Comparison of ENCODE assay signal across 9 cellular contexts in the genomic region with DNA sequence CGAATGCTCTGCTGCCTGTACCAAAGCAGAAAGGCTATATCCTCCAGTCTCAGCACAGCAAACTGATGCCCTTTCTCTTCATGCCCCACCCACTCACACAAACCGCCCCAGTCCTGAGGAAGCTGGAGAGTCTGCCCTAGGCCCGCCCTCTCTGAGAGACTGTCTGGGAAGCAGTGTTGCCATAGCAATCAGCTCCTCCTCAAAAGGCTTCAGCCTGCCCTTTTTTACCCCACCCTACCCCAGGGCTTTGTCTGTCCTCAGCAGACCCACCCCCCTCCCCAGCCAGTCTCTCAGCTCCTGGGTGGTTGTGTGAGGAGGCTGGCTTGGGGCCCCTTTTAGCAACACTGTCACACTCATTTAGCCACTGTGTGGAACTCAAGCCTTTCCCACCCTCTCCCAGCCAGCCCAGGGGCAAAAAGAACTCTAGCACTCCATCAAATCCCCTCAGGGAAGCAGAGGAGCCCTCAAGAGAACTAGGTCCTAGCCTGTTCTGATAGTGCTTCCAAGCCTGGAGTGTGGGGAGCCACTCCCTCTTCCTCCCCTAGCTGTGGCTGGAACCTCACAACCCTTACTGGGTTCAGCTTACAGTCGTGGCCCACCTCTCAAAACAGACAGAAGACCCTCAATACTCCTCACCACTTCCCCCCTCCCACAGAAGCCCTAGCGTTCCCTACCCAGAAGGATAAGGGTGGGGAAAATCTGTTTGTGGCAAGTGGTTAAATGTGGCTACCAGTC. TPM values are rescaled to one million over a fixed set of nuclear protein-coding genes. Genes with fewer than 3 reads are reported as not detected.
DNase-seq lines count a peak whose midpoint lies in the region; ATAC-seq, FAIRE-seq and TF ChIP-seq lines count a peak whose summit lies in the region.
"Had no signal": no experiment of that assay in that cellular context is flagged by ENCODE, and none has a peak within 500 bp of the region (broad histone marks: within the 10 kb centered on the region; RNA-seq: fewer than 3 reads in every experiment).

No MANE protein-coding gene starts in this region.

- H3K27me3 ChIP-seq in DND-41 (ENCODE audit: insufficient read depth, low read length, poor library complexity), result no peaks in the 10 kb centered on the region
- H3K27me3 ChIP-seq in SJSA1 (replicated peaks), result no peaks in the 10 kb centered on the region
- H3K27me3 ChIP-seq in cardiac muscle cell, result no peaks in the 10 kb centered on the region

- DNase-seq in DND-41, result peak; percentile 88
- peak; percentile 73 to 87 for DNase-seq in SJSA1 (ENCODE audit: low read depth in 1 of 2, low spot score in 2 of 2)
- DNase-seq in activated naive CD8-positive, alpha-beta T cell treated with anti-CD3 and anti-CD28 coated beads, Interleukin-2, amount 10 ng/mL, durations not matched to agents 7 days and 5 days, result peak; percentile 67
- peak; percentile 90 to 97 for DNase-seq in cardiac muscle cell (ENCODE audit: low read depth in 1 of 2, low spot score in 1 of 2)
- peak; percentile 97 for DNase-seq in osteocyte (ENCODE audit: extremely low spot score, unreplicated experiment)
- peak; percentile 78 for DNase-seq in urothelium cell line (ENCODE audit: low spot score)

- H3K4me3 ChIP-seq in DND-41 (ENCODE audit: low read depth in 1 of 2, low read length in 2 of 2) (peak overlapping the region; percentile 15 to 65; a peak in 3 of 4 replicates), SJSA1 (no peak overlapping the region), cardiac muscle cell (peak overlapping the region; percentile 47)

- H2AFZ ChIP-seq in DND-41 (ENCODE audit: low read depth, low read length), result peak overlapping the region; percentile 73

- H3K9me3 ChIP-seq in DND-41 (ENCODE audit: insufficient read depth, low read length, severe bottlenecking) (no peaks in the 10 kb centered on the region), KOPT-K1 (ENCODE audit: insufficient read depth, low read length, poor library complexity, severe bottlenecking) (no peaks in the 10 kb centered on the region), SJSA1 (replicated peaks) (no peaks in the 10 kb centered on the region), cardiac muscle cell (ENCODE audit: low read depth) (no peaks in the 10 kb centered on the region)

- peaks cover 52% of the 10 kb centered on the region for H3K4me1 Mint-ChIP-seq in activated naive CD8-positive, alpha-beta T cell treated with anti-CD3 and anti-CD28 coated beads, Interleukin-2, amount 10 ng/mL, durations not matched to agents 7 days and 5 days
- H3K4me1 Mint-ChIP-seq in osteocyte (ENCODE audit: unreplicated experiment), result peaks cover 59% of the 10 kb centered on the region

- H3K9me3 Mint-ChIP-seq in activated naive CD8-positive, alpha-beta T cell treated with anti-CD3 and anti-CD28 coated beads, Interleukin-2, amount 10 ng/mL, durations not matched to agents 7 days and 5 days, result no peaks in the 10 kb centered on the region
- no peaks in the 10 kb centered on the region for H3K9me3 Mint-ChIP-seq in osteocyte (ENCODE audit: unreplicated experiment)

- POLR2A ChIA-PET in activated naive CD8-positive, alpha-beta T cell treated with anti-CD3 and anti-CD28 coated beads, Interleukin-2, amount 10 ng/mL, durations not matched to agents 7 days and 5 days (lab: Charles Lee), result interaction anchor here (0.9 to 3.7 kb wide), 7 partner anchors 11 to 534 kb away, joined by 3 to 47 read pairs (median 9); a partner anchor contains a TSS

- H3K27me3 Mint-ChIP-seq in activated naive CD8-positive, alpha-beta T cell treated with anti-CD3 and anti-CD28 coated beads, Interleukin-2, amount 10 ng/mL, durations not matched to agents 7 days and 5 days, result peaks cover 5% of the 10 kb centered on the region
- no peaks in the 10 kb centered on the region for H3K27me3 Mint-ChIP-seq in osteocyte (ENCODE audit: unreplicated experiment)

- no peaks in the 10 kb centered on the region for H3K36me3 ChIP-seq in DND-41 (ENCODE audit: insufficient read depth, low read length)
- H3K36me3 ChIP-seq in KOPT-K1 (ENCODE audit: insufficient read depth, low read length), result no peaks in the 10 kb centered on the region
- H3K36me3 ChIP-seq in SJSA1, result no peaks in the 10 kb centered on the region
- no peaks in the 10 kb centered on the region for H3K36me3 ChIP-seq in cardiac muscle cell

- no peaks in the 10 kb centered on the region for H4K20me1 ChIP-seq in DND-41 (ENCODE audit: insufficient read depth, low read length)

- H3K4me1 ChIP-seq in DND-41 (ENCODE audit: insufficient read depth, low read length) (peaks cover 57% of the 10 kb centered on the region), SJSA1 (replicated peaks) (peaks cover 46% of the 10 kb centered on the region), cardiac muscle cell (ENCODE audit: low read depth) (peaks cover 28% of the 10 kb centered on the region)

- peak overlapping the region; percentile 100 for H3K4me3 Mint-ChIP-seq in activated naive CD8-positive, alpha-beta T cell treated with anti-CD3 and anti-CD28 coated beads, Interleukin-2, amount 10 ng/mL, durations not matched to agents 7 days and 5 days
- H3K4me3 Mint-ChIP-seq in osteocyte (ENCODE audit: unreplicated experiment), result peak overlapping the region; percentile 92

- peaks cover 7% of the 10 kb centered on the region for H3K36me3 Mint-ChIP-seq in activated naive CD8-positive, alpha-beta T cell treated with anti-CD3 and anti-CD28 coated beads, Interleukin-2, amount 10 ng/mL, durations not matched to agents 7 days and 5 days
- no peaks in the 10 kb centered on the region for H3K36me3 Mint-ChIP-seq in osteocyte (ENCODE audit: unreplicated experiment)

- peak overlapping the region; percentile 98 for H3K27ac Mint-ChIP-seq in activated naive CD8-positive, alpha-beta T cell treated with anti-CD3 and anti-CD28 coated beads, Interleukin-2, amount 10 ng/mL, durations not matched to agents 7 days and 5 days
- H3K27ac Mint-ChIP-seq in osteocyte (ENCODE audit: unreplicated experiment), result peak overlapping the region; percentile 99

- TF ChIP-seq CTCF in DND-41 (IDR thresholded peaks at IDR 0.05; ENCODE audit: borderline replicate concordance, extremely low read depth, low read length, poor library complexity, severe bottlenecking) (no peak), cardiac muscle cell (IDR thresholded peaks at IDR 0.05; ENCODE audit: low read depth, low read length) (no peak), osteocyte (IDR thresholded peaks at IDR 0.05) (no peak)

- H3K27ac ChIP-seq in DND-41 (ENCODE audit: low read length), result peak overlapping the region; percentile 81
- H3K27ac ChIP-seq in KOPT-K1 (ENCODE audit: low read depth, low read length, poor library complexity, severe bottlenecking), result peak overlapping the region; percentile 69
- peak overlapping the region; percentile 78 for H3K27ac ChIP-seq in SJSA1
- H3K27ac ChIP-seq in cardiac muscle cell, result peak overlapping the region; percentile 91

- peak overlapping the region; percentile 92 for H3K4me2 ChIP-seq in DND-41 (ENCODE audit: insufficient read depth, low read length)

- H3K79me2 ChIP-seq in DND-41 (ENCODE audit: insufficient read depth, low read length), result no peaks in the 10 kb centered on the region

- H3K9ac ChIP-seq in DND-41 (ENCODE audit: low read depth, low read length), result peak overlapping the region; percentile 51

- FAIRE-seq in urothelium cell line (lab: Jason Lieb, UNC), result no peak
- FAIRE-seq: islet of Langerhans had no signal

- peak; percentile 48 for ATAC-seq in DND-41 (ENCODE audit: insufficient read depth, low read depth)
- ATAC-seq in activated naive CD8-positive, alpha-beta T cell treated with anti-CD3 and anti-CD28 coated beads, Interleukin-2, amount 10 ng/mL, durations not matched to agents 7 days and 5 days (ENCODE audit: low read depth), result peak; percentile 24
- ATAC-seq in HG03175 (IDR thresholded peaks at IDR 0.05; ENCODE audit: unreplicated experiment), result no peak

RNA-seq across cellular contexts. Expression of a gene that starts 1.4 kb away (rescaled TPM):
- 3.1 and 5.7 TPM in 2 replicates for total RNA-seq in SJSA1 (2014; rRNA removed; shearing (Covaris generic))
- total RNA-seq in activated naive CD8-positive, alpha-beta T cell treated with anti-CD3 and anti-CD28 coated beads, Interleukin-2, amount 10 ng/mL, durations not matched to agents 7 days and 5 days, result 10 to 100 TPM; 12.0 to 16.6 TPM
- total RNA-seq in cardiac muscle cell, result 31.3 and 46.0 TPM in 2 replicates
- 25.5 and 29.5 TPM in 2 replicates for polyA plus RNA-seq in cardiac muscle cell
- 26.8 and 30.3 TPM in 2 replicates for total RNA-seq in osteocyte

RNA-seq across cellular contexts. Expression of a gene that starts 11.3 kb away (rescaled TPM):
- total RNA-seq in SJSA1 (2014; rRNA removed; shearing (Covaris generic)), result 73.3 and 75.4 TPM in 2 replicates
- 10 to 100 TPM; 90.3 to 91.9 TPM for total RNA-seq in activated naive CD8-positive, alpha-beta T cell treated with anti-CD3 and anti-CD28 coated beads, Interleukin-2, amount 10 ng/mL, durations not matched to agents 7 days and 5 days
- total RNA-seq in cardiac muscle cell (151 TPM in 2 replicates), osteocyte (100 and 104 TPM in 2 replicates)
- 201 and 219 TPM in 2 replicates for polyA plus RNA-seq in cardiac muscle cell

RNA-seq across cellular contexts. Expression of a gene that starts 17.9 kb away (rescaled TPM):
- 7.1 and 10.6 TPM in 2 replicates for total RNA-seq in SJSA1 (2014; rRNA removed; shearing (Covaris generic))
- 10 to 100 TPM; 30.8 to 31.4 TPM for total RNA-seq in activated naive CD8-positive, alpha-beta T cell treated with anti-CD3 and anti-CD28 coated beads, Interleukin-2, amount 10 ng/mL, durations not matched to agents 7 days and 5 days
- 23.6 and 26.9 TPM in 2 replicates for total RNA-seq in cardiac muscle cell
- 35.1 and 36.0 TPM in 2 replicates for polyA plus RNA-seq in cardiac muscle cell
- 29.9 and 33.9 TPM in 2 replicates for total RNA-seq in osteocyte

RNA-seq across cellular contexts. Expression of a gene that starts 34.5 kb away (rescaled TPM):
- 22.8 and 26.1 TPM in 2 replicates for total RNA-seq in SJSA1 (2014; rRNA removed; shearing (Covaris generic))
- total RNA-seq in activated naive CD8-positive, alpha-beta T cell treated with anti-CD3 and anti-CD28 coated beads, Interleukin-2, amount 10 ng/mL, durations not matched to agents 7 days and 5 days, result 100 to 1,000 TPM; 103 to 109 TPM
- 22.8 and 32.8 TPM in 2 replicates for total RNA-seq in cardiac muscle cell
- polyA plus RNA-seq in cardiac muscle cell, result 31.7 and 46.5 TPM in 2 replicates
- 22.7 and 27.9 TPM in 2 replicates for total RNA-seq in osteocyte

RNA-seq across cellular contexts. Expression of a gene that starts 41.9 kb away (rescaled TPM):
- total RNA-seq in SJSA1 (2014; rRNA removed; shearing (Covaris generic)), result 206 and 209 TPM in 2 replicates
- total RNA-seq in activated naive CD8-positive, alpha-beta T cell treated with anti-CD3 and anti-CD28 coated beads, Interleukin-2, amount 10 ng/mL, durations not matched to agents 7 days and 5 days, result 100 to 1,000 TPM; 183 to 189 TPM
- total RNA-seq in cardiac muscle cell (226 and 328 TPM in 2 replicates), osteocyte (254 and 268 TPM in 2 replicates)
- 301 and 338 TPM in 2 replicates for polyA plus RNA-seq in cardiac muscle cell
